Comparison of ENCODE assay signal across 1 cellular context in the genomic region with DNA sequence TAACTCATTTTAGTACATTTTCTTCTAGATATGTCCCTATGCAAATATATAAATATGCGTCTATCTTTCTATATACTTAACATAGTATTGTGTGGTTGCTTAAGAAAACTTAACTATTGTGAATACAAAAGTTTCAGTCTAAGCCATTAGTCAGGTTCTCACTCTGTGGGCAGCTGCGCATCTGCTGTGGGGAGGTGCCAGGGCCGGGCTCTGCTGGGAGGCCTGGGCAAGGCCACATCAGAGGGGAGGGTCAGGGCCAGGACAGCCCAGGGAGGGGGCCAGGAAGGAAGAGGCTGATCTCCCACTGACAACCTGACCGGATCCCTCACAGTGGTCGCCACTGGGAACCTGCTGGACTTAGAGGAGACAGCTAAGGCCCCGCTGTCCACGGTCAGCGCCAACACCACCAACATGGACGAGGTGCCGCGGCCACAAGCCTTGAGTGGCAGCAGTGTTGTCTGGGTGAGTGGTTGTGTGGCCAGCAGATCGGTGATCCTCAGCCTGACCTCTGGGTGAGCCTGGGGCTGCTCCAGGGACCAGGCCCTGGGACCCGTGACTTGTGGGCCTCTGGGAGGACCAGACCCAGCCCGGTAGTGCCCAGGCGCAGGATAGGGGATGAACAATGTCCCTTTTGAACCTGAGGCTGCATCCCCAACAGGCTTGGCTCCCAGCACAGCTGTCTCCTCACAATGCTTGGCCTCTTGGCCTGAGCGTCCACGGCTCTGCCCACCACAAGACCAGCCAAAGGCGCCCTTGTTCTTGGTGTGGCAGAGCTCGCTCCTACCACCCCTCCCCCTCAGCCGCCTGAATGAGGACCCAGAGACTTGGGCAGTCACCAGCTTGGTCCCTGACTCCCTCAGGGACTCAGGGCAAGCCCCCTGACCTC.
TF ChIP-seq lines count a peak whose summit lies in the region.

No MANE protein-coding gene starts in this region.

TF ChIP-seq in H1, 55 proteins besides CTCF, POLR2A, EP300 and RAD21:
- no peak for TF ChIP-seq HDAC2 (IDR thresholded peaks at IDR 0.05; ENCODE audit: borderline replicate concordance in 1 of 2, low read depth in 2 of 2, low read length in 2 of 2)
- no peak for TF ChIP-seq SUZ12 (IDR thresholded peaks at IDR 0.05; ENCODE audit: low read length)
- TF ChIP-seq ATF2 (IDR thresholded peaks at IDR 0.05; ENCODE audit: low read length): no peak
- TF ChIP-seq RNF2 (IDR thresholded peaks at IDR 0.05; ENCODE audit: borderline replicate concordance, low read depth, low read length, missing control alignments, poor library complexity, severe bottlenecking): no peak
- no peak for TF ChIP-seq JUN (IDR thresholded peaks at IDR 0.05; ENCODE audit: low read depth, low read length)
- TF ChIP-seq CHD1 (IDR thresholded peaks at IDR 0.05; ENCODE audit: low read depth, low read length): no peak
TF ChIP-seq in H1: peak in this region for 0.
